ENCODE assay signal across 1 cellular context in the genomic region with DNA sequence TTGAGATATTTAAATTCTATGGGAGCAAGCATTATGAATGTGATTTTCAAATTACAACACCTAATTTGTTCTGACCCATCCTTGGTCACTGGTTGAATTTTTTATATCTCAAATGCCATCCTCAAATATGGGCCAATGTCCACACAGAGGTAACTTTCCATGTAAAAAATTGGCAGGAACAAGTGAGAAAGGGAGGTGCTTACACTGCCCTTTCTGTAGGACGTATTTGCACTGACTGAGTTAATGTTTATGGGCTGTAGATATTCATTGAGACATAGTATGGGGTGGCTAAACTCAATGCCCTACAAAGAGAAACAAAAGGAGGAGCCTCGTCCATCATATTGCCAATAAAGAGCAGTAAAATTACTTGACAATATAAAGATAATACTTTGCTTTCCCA.
TF ChIP-seq lines count a peak whose summit lies in the region.

No MANE protein-coding gene starts in this region.

TF ChIP-seq in GM23338, 12 proteins besides CTCF, POLR2A, EP300 and RAD21 (continued from another document):
- TF ChIP-seq, protein P1, sequence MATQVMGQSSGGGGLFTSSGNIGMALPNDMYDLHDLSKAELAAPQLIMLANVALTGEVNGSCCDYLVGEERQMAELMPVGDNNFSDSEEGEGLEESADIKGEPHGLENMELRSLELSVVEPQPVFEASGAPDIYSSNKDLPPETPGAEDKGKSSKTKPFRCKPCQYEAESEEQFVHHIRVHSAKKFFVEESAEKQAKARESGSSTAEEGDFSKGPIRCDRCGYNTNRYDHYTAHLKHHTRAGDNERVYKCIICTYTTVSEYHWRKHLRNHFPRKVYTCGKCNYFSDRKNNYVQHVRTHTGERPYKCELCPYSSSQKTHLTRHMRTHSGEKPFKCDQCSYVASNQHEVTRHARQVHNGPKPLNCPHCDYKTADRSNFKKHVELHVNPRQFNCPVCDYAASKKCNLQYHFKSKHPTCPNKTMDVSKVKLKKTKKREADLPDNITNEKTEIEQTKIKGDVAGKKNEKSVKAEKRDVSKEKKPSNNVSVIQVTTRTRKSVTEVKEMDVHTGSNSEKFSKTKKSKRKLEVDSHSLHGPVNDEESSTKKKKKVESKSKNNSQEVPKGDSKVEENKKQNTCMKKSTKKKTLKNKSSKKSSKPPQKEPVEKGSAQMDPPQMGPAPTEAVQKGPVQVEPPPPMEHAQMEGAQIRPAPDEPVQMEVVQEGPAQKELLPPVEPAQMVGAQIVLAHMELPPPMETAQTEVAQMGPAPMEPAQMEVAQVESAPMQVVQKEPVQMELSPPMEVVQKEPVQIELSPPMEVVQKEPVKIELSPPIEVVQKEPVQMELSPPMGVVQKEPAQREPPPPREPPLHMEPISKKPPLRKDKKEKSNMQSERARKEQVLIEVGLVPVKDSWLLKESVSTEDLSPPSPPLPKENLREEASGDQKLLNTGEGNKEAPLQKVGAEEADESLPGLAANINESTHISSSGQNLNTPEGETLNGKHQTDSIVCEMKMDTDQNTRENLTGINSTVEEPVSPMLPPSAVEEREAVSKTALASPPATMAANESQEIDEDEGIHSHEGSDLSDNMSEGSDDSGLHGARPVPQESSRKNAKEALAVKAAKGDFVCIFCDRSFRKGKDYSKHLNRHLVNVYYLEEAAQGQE (IDR thresholded peaks at IDR 0.05; ENCODE audit: unreplicated experiment) = no peak
